ENCODE assay signal across 32 cellular contexts in the genomic region with DNA sequence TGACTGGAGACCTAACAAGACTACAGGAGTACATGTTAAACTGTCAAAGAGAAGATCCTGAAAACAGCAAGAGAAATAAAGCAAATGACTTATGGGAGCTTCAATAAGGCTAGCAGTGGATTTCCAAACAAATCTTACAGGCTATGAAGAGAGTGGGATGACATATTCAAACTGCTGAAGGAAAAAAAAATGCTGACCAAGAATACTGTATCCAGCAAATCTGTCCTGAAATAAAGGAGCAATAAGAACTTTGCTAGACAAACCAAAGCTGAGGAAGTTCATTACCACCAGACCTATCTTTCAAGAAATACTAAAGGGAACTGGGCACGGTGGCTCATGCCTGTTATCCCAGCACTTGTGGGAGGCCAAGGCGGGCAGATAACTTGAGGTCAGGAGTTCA. TPM values are rescaled to one million over a fixed set of nuclear protein-coding genes. Genes with fewer than 3 reads are reported as not detected.
"Had no signal": no experiment of that assay in that cellular context is flagged by ENCODE, and none has a peak within 500 bp of the region (broad histone marks: within the 10 kb centered on the region; RNA-seq: fewer than 3 reads in every experiment).

No MANE protein-coding gene starts in this region.

- H3K27ac ChIP-seq: neural progenitor cell, ovary, parathyroid adenoma, psoas muscle, skin epidermis, spleen, suprapubic skin, testis, tibial artery, transverse colon, upper lobe of right lung, uterus had no signal

- DNase-seq: natural killer cell; occipital lobe; ovary; psoas muscle; right cardiac atrium; spleen; stimulated activated CD4-positive, alpha-beta T cell treated with anti-CD3 and anti-CD28 coated beads, Interleukin-12 subunit alpha, Interleukin-12 subunit beta, amount 100 ng/mL, for 4 hours; stimulated activated CD4-positive, alpha-beta T cell treated with anti-CD3 and anti-CD28 coated beads, Interleukin-1b, Interleukin-23, amount 100 ng/mL, for 48 hours; stimulated activated CD4-positive, alpha-beta T cell treated with anti-CD3 and anti-CD28 coated beads, Interleukin-4, amount 100 ng/mL, for 1 hour; stimulated activated CD4-positive, alpha-beta T cell treated with anti-CD3 and anti-CD28 coated beads, Interleukin-4, amount 100 ng/mL, for 4 hours; stimulated activated CD8-positive, alpha-beta memory T cell treated with anti-CD3 and anti-CD28 coated beads, Interleukin-4, amount 100 ng/mL, for 48 hours; stimulated activated naive CD4-positive, alpha-beta T cell; stimulated activated naive CD8-positive, alpha-beta T cell treated with anti-CD3 and anti-CD28 coated beads, Interleukin-15, amount 100 ng/mL, for 72 hours; stimulated activated naive CD8-positive, alpha-beta T cell treated with anti-CD3 and anti-CD28 coated beads, Interleukin-15, Interleukin-2, amounts not matched to agents 100 U/mL and 50 U/mL, for 24 hours; substantia nigra; testis; tibial artery; transverse colon; upper lobe of right lung; uterus had no signal

- H3K9me3 ChIP-seq: testis had no signal

- H3K36me3 ChIP-seq: ovary, suprapubic skin, transverse colon, upper lobe of right lung, uterus had no signal

- H3K79me2 ChIP-seq: parathyroid adenoma had no signal

- ATAC-seq: natural killer cell; psoas muscle; right cardiac atrium; sciatic nerve; stimulated activated memory B cell treated with anti-CD40 and anti-IgM and Interleukin-4, amounts not matched to agents 10 μg/mL and 1 μg/mL and 100 μg/mL, for 72 hours; stimulated activated naive CD8-positive, alpha-beta T cell treated with anti-CD3 and anti-CD28 coated beads, Interleukin-15, amount 100 ng/mL, for 72 hours; stimulated activated naive CD8-positive, alpha-beta T cell treated with anti-CD3 and anti-CD28 coated beads, Interleukin-15, Interleukin-2, amounts not matched to agents 100 U/mL and 50 U/mL, for 24 hours; upper lobe of right lung had no signal

- H3K4me2 ChIP-seq: neural progenitor cell, smooth muscle cell had no signal

- H3K4me1 ChIP-seq: neural progenitor cell, parathyroid adenoma, psoas muscle, spleen, suprapubic skin, testis, tibial artery, transverse colon, upper lobe of right lung, uterus had no signal

- H3K4me3 ChIP-seq: neural progenitor cell, ovary, psoas muscle, skin epidermis, smooth muscle cell, spleen, suprapubic skin, testis, tibial artery, transverse colon, upper lobe of right lung, uterus had no signal

- H2AFZ ChIP-seq: neural progenitor cell, parathyroid adenoma had no signal

- H3K27me3 ChIP-seq: neural progenitor cell, ovary, spleen, suprapubic skin, testis, tibial artery, transverse colon, upper lobe of right lung, uterus had no signal

- H3K9ac ChIP-seq: neural progenitor cell, parathyroid adenoma had no signal

RNA-seq across cellular contexts. Expression of a gene that starts 30.0 kb away (rescaled TPM):
- total RNA-seq: natural killer cell, occipital lobe, osteoblast, renal cortical epithelial cell, suprapubic skin, transverse colon, urinary bladder, uterus had no signal
- polyA plus RNA-seq: neural cell had no signal

RNA-seq across cellular contexts. Expression of a gene that starts 41.9 kb away (rescaled TPM):
- total RNA-seq: natural killer cell, occipital lobe, osteoblast, progenitor cell of endocrine pancreas, renal cortical epithelial cell, smooth muscle cell, suprapubic skin, transverse colon, upper lobe of right lung, urinary bladder, uterus had no signal
- polyA plus RNA-seq: neural cell, ovary had no signal
